ENCODE assay signal across 38 cellular contexts in genomic region chr6:83696674-83697073, GRCh38. TPM values are rescaled to one million over a fixed set of nuclear protein-coding genes. Genes with fewer than 3 reads are reported as not detected.
DNase-seq lines count a peak whose midpoint lies in the region; ATAC-seq, FAIRE-seq and TF ChIP-seq lines count a peak whose summit lies in the region.
"Had no signal": no experiment of that assay in that cellular context is flagged by ENCODE, and none has a peak within 500 bp of the region (broad histone marks: within the 10 kb centered on the region; RNA-seq: fewer than 3 reads in every experiment).

No MANE protein-coding gene starts in this region.

- no peaks in the 10 kb centered on the region for H3K9me3 ChIP-seq in CD4-positive, alpha-beta memory T cell (ENCODE audit: control insufficient read depth in 1 of 2, low read length in 2 of 2)
- H3K9me3 ChIP-seq: Caco-2, colonic mucosa, esophagus muscularis mucosa had no signal

- ATAC-seq in activated CD4-positive, CD25-positive, alpha-beta regulatory T cell treated with anti-CD3 and anti-CD28 coated beads, Interleukin-2, amount 50 U/mL, for 24 hours: no peak
- ATAC-seq: activated CD8-positive, alpha-beta T cell treated with anti-CD3 and anti-CD28 coated beads, Interleukin-2, amount 10 ng/mL, durations not matched to agents 7 days and 5 days; effector memory CD8-positive, alpha-beta T cell; foreskin keratinocyte; heart left ventricle; K562; stimulated activated memory B cell treated with anti-CD40 and anti-IgM and Interleukin-4, amounts not matched to agents 10 μg/mL and 1 μg/mL and 100 μg/mL, for 72 hours had no signal

- no peak overlapping the region for H3K27ac Mint-ChIP-seq in CD4-positive, alpha-beta memory T cell
- H3K27ac Mint-ChIP-seq: activated CD8-positive, alpha-beta T cell treated with anti-CD3 and anti-CD28 coated beads, Interleukin-2, amount 10 ng/mL, durations not matched to agents 7 days and 5 days; activated naive CD8-positive, alpha-beta T cell; activated T-helper 2 cell treated with anti-CD3 and anti-CD28 coated beads, Interferon-gamma antibody, Interleukin-2, Interleukin-4, amounts not matched to agents 10 μg/mL and 5 μg/mL and 100 μg/mL, durations not matched to agents 14 hours and 24 hours and 36 hours; effector memory CD8-positive, alpha-beta T cell; mesothelial cell of epicardium; naive B cell; stimulated activated memory B cell treated with anti-CD40 and anti-IgM and Interleukin-4, amounts not matched to agents 10 μg/mL and 1 μg/mL and 100 μg/mL, for 72 hours; type B pancreatic cell had no signal

- DNase-seq in NCI-H1105 treated with DMSO at 0.1 percent for 48 hours (lab: John Stamatoyannopoulos, UW) (peak; percentile 5), NCI-H1105 (lab: John Stamatoyannopoulos, UW) (no peak), amniotic epithelial cell (ENCODE audit: low read depth) (peak; percentile 23), fibroblast of pulmonary artery (ENCODE audit: low read depth) (peak; percentile 3), urothelium cell line (ENCODE audit: low spot score) (peak; percentile 14), D721Med (ENCODE audit: insufficient read length, low spot score) (no peak)
- no peak for DNase-seq in CD4-positive, alpha-beta memory T cell
- DNase-seq: activated CD4-positive, alpha-beta T cell treated with anti-CD3 and anti-CD28 coated beads for 4 hours; activated CD8-positive, alpha-beta T cell treated with anti-CD3 and anti-CD28 coated beads, Interleukin-2, amount 10 ng/mL, durations not matched to agents 7 days and 5 days; anterior cingulate cortex; C1 segment of cervical spinal cord; Caco-2; colonic mucosa; DMS79; effector memory CD8-positive, alpha-beta T cell; heart left ventricle; MM.1S; naive B cell; NCI-H1417; NCI-H2029; NCI-H524 treated with DMSO at 0.1 percent for 48 hours; SHP77 had no signal

- H3K27ac ChIP-seq in CD4-positive, alpha-beta memory T cell (ENCODE audit: low read depth, low read length): no peak overlapping the region
- H3K27ac ChIP-seq: 22Rv1, cardiac muscle cell, colonic mucosa, esophagus muscularis mucosa, foreskin keratinocyte, heart left ventricle, skin epidermis, VCaP had no signal

- intact Hi-C loops in CD4-positive, alpha-beta memory T cell (cut with micrococcal nuclease): no loop called here

- H3K4me3 ChIP-seq in fibroblast of pulmonary artery (replicated peaks; ENCODE audit: low read depth, low read length): no peak overlapping the region
- H3K4me3 ChIP-seq in CD4-positive, alpha-beta memory T cell (ENCODE audit: low read length in 2 of 2): no peak overlapping the region
- H3K4me3 ChIP-seq: cardiac muscle cell, colonic mucosa, esophagus muscularis mucosa, heart left ventricle, K562, skin epidermis had no signal

- H3K9me3 Mint-ChIP-seq in CD4-positive, alpha-beta memory T cell: peaks cover 0 to 4% (median 1%) of the 10 kb centered on the region in 8 donors
- H3K9me3 Mint-ChIP-seq: activated T-helper 2 cell treated with anti-CD3 and anti-CD28 coated beads, Interferon-gamma antibody, Interleukin-2, Interleukin-4, amounts not matched to agents 10 μg/mL and 5 μg/mL and 100 μg/mL, durations not matched to agents 14 hours and 24 hours and 36 hours; effector memory CD8-positive, alpha-beta T cell; stimulated activated memory B cell treated with anti-CD40 and anti-IgM and Interleukin-4, amounts not matched to agents 10 μg/mL and 1 μg/mL and 100 μg/mL, for 72 hours; type B pancreatic cell had no signal

- CTCF ChIA-PET in CD4-positive, alpha-beta memory T cell (lab: Charles Lee; ENCODE audit: partially characterized antibody): no interaction called here

- H3K4me1 ChIP-seq in CD4-positive, alpha-beta memory T cell (ENCODE audit: insufficient read depth, low read length): no peaks in the 10 kb centered on the region
- H3K4me1 ChIP-seq: Caco-2, colonic mucosa, esophagus muscularis mucosa, foreskin keratinocyte, heart left ventricle had no signal

- H3K27me3 ChIP-seq in CD4-positive, alpha-beta memory T cell (ENCODE audit: insufficient read depth, low read length): no peaks in the 10 kb centered on the region
- H3K27me3 ChIP-seq: cardiac muscle cell, colonic mucosa, esophagus muscularis mucosa, heart left ventricle had no signal

- no peaks in the 10 kb centered on the region for H3K36me3 Mint-ChIP-seq in CD4-positive, alpha-beta memory T cell
- H3K36me3 Mint-ChIP-seq: activated naive CD8-positive, alpha-beta T cell; mesothelial cell of epicardium; naive B cell; stimulated activated memory B cell treated with anti-CD40 and anti-IgM and Interleukin-4, amounts not matched to agents 10 μg/mL and 1 μg/mL and 100 μg/mL, for 72 hours; type B pancreatic cell had no signal

- FAIRE-seq in urothelium cell line (lab: Jason Lieb, UNC) (no peak), D721Med (lab: Jason Lieb, UNC) (no peak)
- FAIRE-seq: HTR-8/SVneo, K562, keratinocyte had no signal

- H3K36me3 ChIP-seq in CD4-positive, alpha-beta memory T cell (ENCODE audit: insufficient read depth, low read length): no peaks in the 10 kb centered on the region
- H3K36me3 ChIP-seq: cardiac muscle cell, colonic mucosa, esophagus muscularis mucosa, heart left ventricle had no signal

- no peaks in the 10 kb centered on the region for H3K4me1 Mint-ChIP-seq in CD4-positive, alpha-beta memory T cell
- H3K4me1 Mint-ChIP-seq: mesothelial cell of epicardium; naive B cell; stimulated activated memory B cell treated with anti-CD40 and anti-IgM and Interleukin-4, amounts not matched to agents 10 μg/mL and 1 μg/mL and 100 μg/mL, for 72 hours had no signal

- POLR2A ChIA-PET in CD4-positive, alpha-beta memory T cell (lab: Charles Lee; ENCODE audit: partially characterized antibody): no interaction called here

- TF ChIP-seq CTCF in fibroblast of pulmonary artery (IDR thresholded peaks at IDR 0.05; ENCODE audit: low read length, missing control alignments): no peak
- no peak for TF ChIP-seq CTCF in D721Med (IDR thresholded peaks at IDR 0.05; ENCODE audit: insufficient read depth, missing control alignments)

- peaks cover 0 to 2% of the 10 kb centered on the region in 2 donors for H3K27me3 Mint-ChIP-seq in CD4-positive, alpha-beta memory T cell

- no peak overlapping the region for H3K4me3 Mint-ChIP-seq in CD4-positive, alpha-beta memory T cell
- H3K4me3 Mint-ChIP-seq: activated CD8-positive, alpha-beta T cell treated with anti-CD3 and anti-CD28 coated beads, Interleukin-2, amount 10 ng/mL, durations not matched to agents 7 days and 5 days; activated naive CD8-positive, alpha-beta T cell; effector memory CD8-positive, alpha-beta T cell; mesothelial cell of epicardium; naive B cell; stimulated activated memory B cell treated with anti-CD40 and anti-IgM and Interleukin-4, amounts not matched to agents 10 μg/mL and 1 μg/mL and 100 μg/mL, for 72 hours; type B pancreatic cell had no signal

RNA-seq across cellular contexts. Expression of gene SNAP91, which starts 12.2 kb away (rescaled TPM):
- total RNA-seq in CD4-positive, alpha-beta memory T cell: not detected
- not detected for polyA plus RNA-seq in CD4-positive, alpha-beta memory T cell
- total RNA-seq: activated CD8-positive, alpha-beta T cell treated with anti-CD3 and anti-CD28 coated beads, Interleukin-2, amount 10 ng/mL, durations not matched to agents 7 days and 5 days; activated T-helper 2 cell treated with anti-CD3 and anti-CD28 coated beads, Interferon-gamma antibody, Interleukin-2, Interleukin-4, amounts not matched to agents 10 μg/mL and 5 μg/mL and 100 μg/mL, durations not matched to agents 14 hours and 24 hours and 36 hours; Caco-2; foreskin keratinocyte; K562; liver had no signal
- polyA plus RNA-seq: foreskin keratinocyte, K562, keratinocyte, liver had no signal

Comparison
In these comparisons a context has a peak if more than half of its experiments do, and no peak if none do; other contexts are left out.
1. DNase-seq: peak in NCI-H1105 treated with DMSO at 0.1 percent for 48 hours (single experiment), amniotic epithelial cell (single experiment), fibroblast of pulmonary artery (single experiment) and urothelium cell line (single experiment); none in NCI-H1105 (single experiment), CD4-positive, alpha-beta memory T cell (0 of 5) and D721Med (single experiment).